Comparison of ENCODE assay signal across 10 cellular contexts in the genomic region with DNA sequence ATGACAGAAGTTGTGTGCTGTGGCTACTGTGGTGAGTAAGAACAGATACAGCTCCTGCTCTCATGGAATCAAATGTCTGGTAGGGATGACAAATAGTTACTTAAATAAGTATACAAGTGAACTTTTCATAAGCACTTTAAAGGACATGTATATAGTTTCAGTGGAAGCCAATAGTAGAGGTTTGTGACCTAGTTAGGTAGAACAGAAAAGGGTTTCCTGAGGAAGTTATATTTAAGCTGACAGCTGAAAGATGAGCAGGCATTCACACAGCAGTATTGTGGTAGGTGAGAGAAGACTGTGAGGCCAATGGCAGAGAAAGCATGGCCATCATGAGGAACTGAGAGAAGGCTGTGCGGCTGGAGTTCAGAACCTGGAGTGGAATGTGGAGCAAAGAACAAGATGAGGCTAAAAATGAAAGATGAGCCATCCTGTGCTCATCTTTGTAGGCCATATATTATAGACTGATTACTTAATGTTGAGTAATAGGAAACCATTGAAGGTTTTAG. TPM values are rescaled to one million over a fixed set of nuclear protein-coding genes. Genes with fewer than 3 reads are reported as not detected.
DNase-seq lines count a peak whose midpoint lies in the region; ATAC-seq, FAIRE-seq and TF ChIP-seq lines count a peak whose summit lies in the region.
"Had no signal": no experiment of that assay in that cellular context is flagged by ENCODE, and none has a peak within 500 bp of the region (broad histone marks: within the 10 kb centered on the region; RNA-seq: fewer than 3 reads in every experiment).

No MANE protein-coding gene starts in this region.

- no peak overlapping the region for H3K4me3 Mint-ChIP-seq in activated CD4-positive, alpha-beta memory T cell treated with anti-CD3 and anti-CD28 coated beads for 36 hours
- no peak overlapping the region for H3K4me3 Mint-ChIP-seq in T-helper 2 cell treated with Interferon-gamma antibody and Interleukin-4, amounts not matched to agents 5 μg/mL and 100 μg/mL, for 36 hours
- H3K4me3 Mint-ChIP-seq: nephron had no signal

- DNase-seq in EH (ENCODE audit: low read depth) (peak; percentile 10), ascending aorta (ENCODE audit: low spot score in 2 of 2) (no peak), vagina (ENCODE audit: extremely low spot score in 2 of 2) (no peak), pancreas (no peak)
- DNase-seq in activated CD4-positive, alpha-beta memory T cell treated with anti-CD3 and anti-CD28 coated beads for 36 hours: peak; percentile 13
- DNase-seq in T-helper 2 cell treated with Interferon-gamma antibody and Interleukin-4, amounts not matched to agents 5 μg/mL and 100 μg/mL, for 36 hours (ENCODE audit: low spot score): no peak
- DNase-seq: effector memory CD4-positive, alpha-beta T cell had no signal

- no peak for TF ChIP-seq POLR2A in vagina (IDR thresholded peaks at IDR 0.05)

- H3K9me3 Mint-ChIP-seq in activated CD4-positive, alpha-beta memory T cell treated with anti-CD3 and anti-CD28 coated beads for 36 hours: peaks cover 2% of the 10 kb centered on the region
- H3K9me3 Mint-ChIP-seq in T-helper 2 cell treated with Interferon-gamma antibody and Interleukin-4, amounts not matched to agents 5 μg/mL and 100 μg/mL, for 36 hours: no peaks in the 10 kb centered on the region

- H3K4me1 Mint-ChIP-seq in activated CD4-positive, alpha-beta memory T cell treated with anti-CD3 and anti-CD28 coated beads for 36 hours (ENCODE audit: low read depth): peaks cover 6% of the 10 kb centered on the region
- peaks cover 5% of the 10 kb centered on the region for H3K4me1 Mint-ChIP-seq in T-helper 2 cell treated with Interferon-gamma antibody and Interleukin-4, amounts not matched to agents 5 μg/mL and 100 μg/mL, for 36 hours (ENCODE audit: low read depth)

- POLR2A ChIA-PET in activated CD4-positive, alpha-beta memory T cell treated with anti-CD3 and anti-CD28 coated beads for 36 hours (lab: Charles Lee): interaction anchor here (1.0 kb wide), 1 partner anchor 352 kb away, joined by 3 read pairs; no protein-coding TSS in a partner anchor

- H3K36me3 Mint-ChIP-seq in activated CD4-positive, alpha-beta memory T cell treated with anti-CD3 and anti-CD28 coated beads for 36 hours: peaks cover 2% of the 10 kb centered on the region
- peaks cover 1% of the 10 kb centered on the region for H3K36me3 Mint-ChIP-seq in T-helper 2 cell treated with Interferon-gamma antibody and Interleukin-4, amounts not matched to agents 5 μg/mL and 100 μg/mL, for 36 hours (ENCODE audit: low read depth)

- no peak for FAIRE-seq in pancreas (lab: Jason Lieb, UNC)

- H3K27ac Mint-ChIP-seq in activated CD4-positive, alpha-beta memory T cell treated with anti-CD3 and anti-CD28 coated beads for 36 hours: no peak overlapping the region
- no peak overlapping the region for H3K27ac Mint-ChIP-seq in T-helper 2 cell treated with Interferon-gamma antibody and Interleukin-4, amounts not matched to agents 5 μg/mL and 100 μg/mL, for 36 hours
- H3K27ac Mint-ChIP-seq: nephron had no signal

- H3K4me1 ChIP-seq in ascending aorta (no peaks in the 10 kb centered on the region), vagina (peaks cover 5% of the 10 kb centered on the region), pancreas (peaks cover under 1 to 4% (median 1%) of the 10 kb centered on the region in 3 donors)

- no peaks in the 10 kb centered on the region for H3K36me3 ChIP-seq in ascending aorta
- no peaks in the 10 kb centered on the region for H3K36me3 ChIP-seq in vagina
- no peaks in the 10 kb centered on the region for H3K36me3 ChIP-seq in pancreas

- no peaks in the 10 kb centered on the region for H3K27me3 ChIP-seq in ascending aorta
- no peaks in the 10 kb centered on the region for H3K27me3 ChIP-seq in vagina
- H3K27me3 ChIP-seq in pancreas: no peaks in the 10 kb centered on the region

- CTCF ChIA-PET in activated CD4-positive, alpha-beta memory T cell treated with anti-CD3 and anti-CD28 coated beads for 36 hours (lab: Charles Lee): interaction anchor here (1.4 kb wide), 1 partner anchor 9 kb away, joined by 5 read pairs; no protein-coding TSS in a partner anchor

- no peaks in the 10 kb centered on the region for H3K27me3 Mint-ChIP-seq in activated CD4-positive, alpha-beta memory T cell treated with anti-CD3 and anti-CD28 coated beads for 36 hours
- H3K27me3 Mint-ChIP-seq in T-helper 2 cell treated with Interferon-gamma antibody and Interleukin-4, amounts not matched to agents 5 μg/mL and 100 μg/mL, for 36 hours (ENCODE audit: low read depth): no peaks in the 10 kb centered on the region

- intact Hi-C loops in activated CD4-positive, alpha-beta memory T cell treated with anti-CD3 and anti-CD28 coated beads for 36 hours (cut with micrococcal nuclease): loop anchor here (5.0 kb wide), 1 partner anchor 352 kb away; the partner anchor contains the start of gene ST8SIA4
- intact Hi-C loops in ascending aorta (cut with DNase I): no loop called here
- intact Hi-C loops in vagina (cut with DNase I): no loop called here
- intact Hi-C loops in pancreas (cut with DNase I): no loop called here

- H3K27ac ChIP-seq in ascending aorta (no peak overlapping the region), vagina (no peak overlapping the region), pancreas (no peak overlapping the region)

- H3K9me3 ChIP-seq in ascending aorta (no peaks in the 10 kb centered on the region), vagina (no peaks in the 10 kb centered on the region), pancreas (no peaks in the 10 kb centered on the region)

- H3K4me3 ChIP-seq in ascending aorta (no peak overlapping the region), vagina (no peak overlapping the region), pancreas (no peak overlapping the region)

- TF ChIP-seq CTCF in ascending aorta (IDR thresholded peaks at IDR 0.05): no peak
- no peak for TF ChIP-seq CTCF in vagina (IDR thresholded peaks at IDR 0.05)
- no peak for TF ChIP-seq CTCF in pancreas (IDR thresholded peaks at IDR 0.05)

- ATAC-seq in GM19438 (IDR thresholded peaks at IDR 0.05; ENCODE audit: low read depth, unreplicated experiment): peak; percentile 91
- peak; percentile 91 for ATAC-seq in HG03103 (IDR thresholded peaks at IDR 0.05; ENCODE audit: low read depth, unreplicated experiment)
- no peak for ATAC-seq in pancreas

- 97 to 100% methylated on average over 1 of the region's 1 CpG for WGBS in pancreas, 2 donors

RNA-seq across cellular contexts. Expression of gene FAM174A, which starts 15.4 kb away (rescaled TPM):
- 1 to 10 TPM; 5.8 to 8.3 TPM for total RNA-seq in activated CD4-positive, alpha-beta memory T cell treated with anti-CD3 and anti-CD28 coated beads for 36 hours
- total RNA-seq in ascending aorta (38.5 TPM), vagina (18.9 TPM), pancreas (10 to 100 TPM in 2 of 6 donors, 1 to 10 TPM in 4; 8.2 to 10.2 (median 9.3) TPM)
- 10 to 100 TPM in 1 of 2 donors, 1 to 10 TPM in 1; 8.5 to 31.5 TPM for polyA plus RNA-seq in pancreas

Comparison
In these comparisons a context has a peak if more than half of its experiments do, and no peak if none do; other contexts are left out.
1. DNase-seq: peak in EH (single experiment) and activated CD4-positive, alpha-beta memory T cell treated with anti-CD3 and anti-CD28 coated beads for 36 hours (single experiment); none in ascending aorta (0 of 2), vagina (0 of 2), pancreas (0 of 6) and T-helper 2 cell treated with Interferon-gamma antibody and Interleukin-4, amounts not matched to agents 5 μg/mL and 100 μg/mL, for 36 hours (single experiment).
2. ATAC-seq: peak in GM19438 (single experiment) and HG03103 (single experiment); none in pancreas (0 of 4).